28 cellular contexts compared by ENCODE assay signal in the genomic region with DNA sequence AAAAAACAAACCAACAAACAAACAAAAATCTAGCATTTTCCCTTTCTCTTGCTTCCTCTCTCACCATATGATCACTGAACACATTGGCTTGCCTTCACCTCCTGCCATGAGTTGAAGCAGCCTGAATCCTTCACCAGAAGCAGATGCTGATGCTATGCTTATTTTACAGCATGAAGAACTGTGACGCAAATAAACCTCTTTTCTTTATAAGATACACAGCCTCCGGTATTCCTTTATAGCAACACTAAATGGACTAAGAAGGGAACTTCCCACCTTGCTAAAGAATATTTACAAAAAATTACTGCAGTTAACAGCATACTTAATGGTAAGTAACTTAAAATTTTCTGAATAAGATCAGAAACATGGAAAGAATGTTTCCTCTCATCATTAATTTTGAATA.
"Had no signal": no experiment of that assay in that cellular context is flagged by ENCODE, and none has a peak within 500 bp of the region (broad histone marks: within the 10 kb centered on the region; RNA-seq: fewer than 3 reads in every experiment).

No MANE protein-coding gene starts in this region.

- FAIRE-seq: colon, endothelial cell of umbilical vein, frontal cortex had no signal

- H3K79me2 ChIP-seq: hepatocyte had no signal

- H3K4me3 ChIP-seq: colonic mucosa, coronary artery, dorsolateral prefrontal cortex, esophagus muscularis mucosa, esophagus squamous epithelium, gastrocnemius medialis, gastroesophageal sphincter, heart left ventricle, heart right ventricle, hepatocyte had no signal

- H3K27me3 ChIP-seq: colonic mucosa, dorsolateral prefrontal cortex, esophagus muscularis mucosa, esophagus squamous epithelium, foreskin keratinocyte, gastrocnemius medialis, gastroesophageal sphincter, heart left ventricle, heart right ventricle, hepatocyte had no signal

- DNase-seq: colonic mucosa; cortex of kidney; dermis blood vessel endothelial cell; dorsolateral prefrontal cortex; effector CD4-positive, alpha-beta T cell; effector CD8-positive, alpha-beta T cell; effector memory CD4-positive, alpha-beta T cell; effector memory CD8-positive, alpha-beta T cell; endodermal cell; erythroblast; esophagus squamous epithelium; foreskin fibroblast; foreskin keratinocyte; foreskin melanocyte; gastrocnemius medialis; glutamatergic neuron; head of caudate nucleus; heart left ventricle; heart right ventricle had no signal

- H3K27ac ChIP-seq: colonic mucosa, coronary artery, dorsolateral prefrontal cortex, epithelial cell of prostate, esophagus muscularis mucosa, esophagus squamous epithelium, foreskin keratinocyte, gastrocnemius medialis, gastroesophageal sphincter, heart left ventricle, heart right ventricle, hepatocyte had no signal

- H3K9me3 ChIP-seq: colonic mucosa, esophagus muscularis mucosa, esophagus squamous epithelium, gastrocnemius medialis, gastroesophageal sphincter, heart left ventricle had no signal

- H3K4me2 ChIP-seq: hepatocyte had no signal

- ATAC-seq: effector memory CD8-positive, alpha-beta T cell; esophagus mucosa; foreskin keratinocyte; gastrocnemius medialis; gastroesophageal sphincter; heart left ventricle; heart right ventricle had no signal

- H3K4me1 ChIP-seq: colonic mucosa, esophagus muscularis mucosa, esophagus squamous epithelium, foreskin keratinocyte, gastrocnemius medialis, gastroesophageal sphincter had no signal

- H2AFZ ChIP-seq: hepatocyte had no signal

- H3K36me3 ChIP-seq: colonic mucosa, esophagus muscularis mucosa, esophagus squamous epithelium, gastrocnemius medialis, gastroesophageal sphincter, heart left ventricle, heart right ventricle had no signal
